14 cellular contexts compared by ENCODE assay signal in the genomic region with DNA sequence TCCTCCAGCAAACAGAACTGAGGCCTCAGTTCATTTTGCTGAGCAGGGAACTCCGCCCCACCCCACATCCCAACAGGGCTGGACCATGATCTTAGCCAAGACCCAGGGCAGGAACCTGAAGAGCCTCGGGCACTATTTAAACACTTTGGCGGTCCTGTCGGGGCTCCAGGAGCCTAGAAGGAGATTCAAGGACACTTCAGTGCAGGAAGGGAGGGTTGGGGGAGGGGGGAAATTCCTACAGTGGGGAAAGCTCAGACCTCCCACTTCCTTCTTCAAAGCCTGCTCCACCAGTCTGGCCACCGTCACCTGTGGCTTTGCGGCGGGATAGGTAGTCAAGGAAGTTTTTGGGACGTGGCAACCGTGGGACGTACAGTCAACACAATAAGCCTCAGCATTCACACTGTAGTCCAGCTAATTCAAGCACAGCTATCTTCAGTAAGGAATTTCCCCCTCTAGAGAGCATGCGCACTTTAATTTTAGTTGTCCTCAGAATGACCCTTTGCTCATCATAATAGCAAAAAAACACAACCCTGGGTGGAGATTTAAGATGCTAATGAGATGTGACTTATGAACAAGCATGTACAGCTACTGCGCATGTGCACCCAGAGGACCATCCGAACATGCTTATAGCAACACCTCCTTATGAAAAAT. TPM values are rescaled to one million over a fixed set of nuclear protein-coding genes. Genes with fewer than 3 reads are reported as not detected.
A peak's percentile ranks its signal among the peaks of the same experiment; 100 is the strongest.
DNase-seq lines count a peak whose midpoint lies in the region; ATAC-seq, FAIRE-seq and TF ChIP-seq lines count a peak whose summit lies in the region.
"Had no signal": no experiment of that assay in that cellular context is flagged by ENCODE, and none has a peak within 500 bp of the region (broad histone marks: within the 10 kb centered on the region; RNA-seq: fewer than 3 reads in every experiment).

No MANE protein-coding gene starts in this region.

- ATAC-seq in A549 (no peak), K562 (no peak), left ventricle myocardium superior (peak; percentile 76), T-cell (replicated peaks in 1 of 4) (no peak), HG02970 (IDR thresholded peaks at IDR 0.05; ENCODE audit: low FRiP score, unreplicated experiment) (no peak), HG02642 (IDR thresholded peaks at IDR 0.05; ENCODE audit: poor library complexity, unreplicated experiment) (no peak)
- no peak for ATAC-seq in activated CD4-positive, alpha-beta T cell treated with anti-CD3 and anti-CD28 coated beads for 36 hours

- no peaks in the 10 kb centered on the region for H3K9me1 ChIP-seq in K562 (ENCODE audit: control insufficient read depth, insufficient read depth, low read length)

- H3K4me3 ChIP-seq in A549, result no peak overlapping the region
- H3K4me3 ChIP-seq in K562, result no peak overlapping the region

- CTCF ChIA-PET in A549 (lab: Yijun Ruan, JAX) (interaction anchor here (0.8 to 1.7 kb wide), 2 partner anchors 10 to 21 kb away, joined by 3 to 6 read pairs; no protein-coding TSS in a partner anchor), K562 (lab: Yijun Ruan, JAX; ENCODE audit: low intra/inter-chr PET ratio) (no interaction called here), T-cell (lab: Charles Lee) (no interaction called here)
- CTCF ChIA-PET in activated CD4-positive, alpha-beta T cell treated with anti-CD3 and anti-CD28 coated beads for 36 hours (lab: Charles Lee), result interaction anchor here (0.6 kb wide), 1 partner anchor 313 kb away, joined by 3 read pairs; no protein-coding TSS in a partner anchor

- H3K4me3 Mint-ChIP-seq in progenitor cell of endocrine pancreas (ENCODE audit: low read depth), result no peak overlapping the region
- no peak overlapping the region for H3K4me3 Mint-ChIP-seq in T-cell
- no peak overlapping the region for H3K4me3 Mint-ChIP-seq in activated CD4-positive, alpha-beta T cell treated with anti-CD3 and anti-CD28 coated beads for 36 hours
- H3K4me3 Mint-ChIP-seq: activated B cell treated with CpG ODN at 0.5 μM for 24 hours had no signal

- H3K9me3 Mint-ChIP-seq in progenitor cell of endocrine pancreas (ENCODE audit: low read depth) (peaks cover 7% of the 10 kb centered on the region), T-cell (no peaks in the 10 kb centered on the region)
- H3K9me3 Mint-ChIP-seq in activated CD4-positive, alpha-beta T cell treated with anti-CD3 and anti-CD28 coated beads for 36 hours (ENCODE audit: low read depth), result no peaks in the 10 kb centered on the region

- DNase-seq in A549 (ENCODE audit: low read depth in 1 of 2, low spot score in 1 of 2) (no peak), K562 (ENCODE audit: extremely low read depth in 1 of 4, low spot score in 3 of 4) (no peak), left ventricle myocardium superior (no peak), progenitor cell of endocrine pancreas (ENCODE audit: low spot score, unreplicated experiment) (no peak), T-cell (no peak)
- DNase-seq in activated CD4-positive, alpha-beta T cell treated with anti-CD3 and anti-CD28 coated beads for 36 hours, result no peak
- DNase-seq: activated B cell treated with CpG ODN at 0.5 μM for 24 hours; NCI-H2171 treated with DMSO at 0.1 percent for 48 hours; stimulated activated CD4-positive, alpha-beta T cell treated with anti-CD3 and anti-CD28 coated beads, Interleukin-12 subunit alpha, Interleukin-12 subunit beta, amount 100 ng/mL, for 4 hours had no signal

- intact Hi-C loops in K562 (cut with micrococcal nuclease) (no loop called here), left ventricle myocardium superior (cut with micrococcal nuclease) (no loop called here)
- intact Hi-C loops in activated CD4-positive, alpha-beta T cell treated with anti-CD3 and anti-CD28 coated beads for 36 hours (cut with DNase I, micrococcal nuclease), result no loop called here

- H3K4me1 Mint-ChIP-seq in progenitor cell of endocrine pancreas (ENCODE audit: low read depth) (peaks cover 15% of the 10 kb centered on the region), T-cell (no peaks in the 10 kb centered on the region)
- no peaks in the 10 kb centered on the region for H3K4me1 Mint-ChIP-seq in activated CD4-positive, alpha-beta T cell treated with anti-CD3 and anti-CD28 coated beads for 36 hours
- H3K4me1 Mint-ChIP-seq: activated B cell treated with CpG ODN at 0.5 μM for 24 hours had no signal

- no peak for TF ChIP-seq POLR2A in A549 (IDR thresholded peaks at IDR 0.05; ENCODE audit: low read length)
- no peak for TF ChIP-seq POLR2A in K562 (conservative IDR thresholded peaks at IDR 0.05)

- TF ChIP-seq CTCF in A549 (IDR thresholded peaks at IDR 0.05), result no peak
- no peak for TF ChIP-seq CTCF in K562 (IDR thresholded peaks at IDR 0.05 in 2 of 3, conservative IDR thresholded peaks at IDR 0.05 in 1 of 3; ENCODE audit: insufficient read depth in 2 of 3, low read depth in 1 of 3, low read length in 3 of 3)
- TF ChIP-seq CTCF in progenitor cell of endocrine pancreas (IDR thresholded peaks at IDR 0.05; ENCODE audit: unreplicated experiment), result no peak

- no peaks in the 10 kb centered on the region for H3K36me3 ChIP-seq in K562 (ENCODE audit: control insufficient read depth, insufficient read depth, low read length)

- no peak overlapping the region for H3K4me2 ChIP-seq in A549
- no peak overlapping the region for H3K4me2 ChIP-seq in K562 (ENCODE audit: insufficient read depth, low read length)

- H3K27me3 Mint-ChIP-seq in progenitor cell of endocrine pancreas, result no peaks in the 10 kb centered on the region
- peaks cover 8 to 30% of the 10 kb centered on the region in 2 donors for H3K27me3 Mint-ChIP-seq in T-cell
- H3K27me3 Mint-ChIP-seq in activated CD4-positive, alpha-beta T cell treated with anti-CD3 and anti-CD28 coated beads for 36 hours, result no peaks in the 10 kb centered on the region

- BruUV-seq in K562 (replicated peaks; lab: Mats Ljungman, UMichigan), result no TSS peak

- H3K36me3 Mint-ChIP-seq in progenitor cell of endocrine pancreas (ENCODE audit: insufficient read depth) (no peaks in the 10 kb centered on the region), T-cell (no peaks in the 10 kb centered on the region)
- H3K36me3 Mint-ChIP-seq in activated CD4-positive, alpha-beta T cell treated with anti-CD3 and anti-CD28 coated beads for 36 hours (ENCODE audit: low read depth), result no peaks in the 10 kb centered on the region

- H2AFZ ChIP-seq in K562 (ENCODE audit: low read depth, low read length), result no peak overlapping the region

- no peaks in the 10 kb centered on the region for H3K27me3 ChIP-seq in K562 (ENCODE audit: control insufficient read depth in 2 of 2, insufficient read depth in 2 of 2, low read length in 2 of 2)

- no peak for TF ChIP-seq RAD21 in A549 (conservative IDR thresholded peaks at IDR 0.05 in 1 of 2, IDR thresholded peaks at IDR 0.05 in 1 of 2)
- no peak for TF ChIP-seq RAD21 in K562 (CRISPR knock-in tag; conservative IDR thresholded peaks at IDR 0.05 in 1 of 2, IDR thresholded peaks at IDR 0.05 in 1 of 2)

- H3K27ac ChIP-seq in A549 (peak overlapping the region; percentile 50 to 73; a peak in 4 of 6 replicates), K562 (ENCODE audit: extremely low read depth, low read depth, low read length) (no peak overlapping the region)
- H3K27ac ChIP-seq: RWPE1 had no signal

- no peaks in the 10 kb centered on the region for H4K20me1 ChIP-seq in K562 (replicated peaks; ENCODE audit: control insufficient read depth, insufficient read depth, low read length)

- no peaks in the 10 kb centered on the region for H3K79me2 ChIP-seq in K562 (ENCODE audit: control insufficient read depth, insufficient read depth, low read length)

- TF ChIP-seq EP300 in A549 (IDR thresholded peaks at IDR 0.05) (no peak), K562 (IDR thresholded peaks at IDR 0.05; ENCODE audit: low read length) (no peak)

- H3K9ac ChIP-seq in K562 (ENCODE audit: insufficient read depth in 1 of 2, low read depth in 2 of 2, low read length in 2 of 2), result no peak overlapping the region

- POLR2A ChIA-PET in A549 (lab: Yijun Ruan, JAX), result no interaction called here
- POLR2A ChIA-PET in K562 (lab: Yijun Ruan, JAX), result no interaction called here
- POLR2A ChIA-PET in T-cell (lab: Charles Lee), result no interaction called here
- POLR2A ChIA-PET in activated CD4-positive, alpha-beta T cell treated with anti-CD3 and anti-CD28 coated beads for 36 hours (lab: Charles Lee), result no interaction called here

- H3K4me1 ChIP-seq in A549 (peaks cover 18% of the 10 kb centered on the region), K562 (replicated peaks in 1 of 2; ENCODE audit: control insufficient read depth in 2 of 2, insufficient read depth in 2 of 2, low read length in 2 of 2) (no peaks in the 10 kb centered on the region)

- H3K9me3 ChIP-seq in A549, result no peaks in the 10 kb centered on the region
- H3K9me3 ChIP-seq in K562 (replicated peaks; ENCODE audit: control insufficient read depth, insufficient read depth, low read depth, low read length), result no peaks in the 10 kb centered on the region

- in situ Hi-C loops in K562 (cut with MboI), result loop anchor here (25.0 kb wide), 1 partner anchor 1060 kb away; the partner anchor contains the start of gene CDK20

- 85% methylated on average over 13 of the region's 13 CpGs for WGBS in A549 (ENCODE audit: missing lambda C conversion rate)
- WGBS in K562 (ENCODE audit: insufficient coverage, low coverage, missing lambda C conversion rate), result 24% methylated on average over 11 of the region's 13 CpGs

- H3K27ac Mint-ChIP-seq in progenitor cell of endocrine pancreas (peak overlapping the region; percentile 26), T-cell (no peak overlapping the region)
- H3K27ac Mint-ChIP-seq in activated CD4-positive, alpha-beta T cell treated with anti-CD3 and anti-CD28 coated beads for 36 hours, result no peak overlapping the region
- H3K27ac Mint-ChIP-seq: activated B cell treated with CpG ODN at 0.5 μM for 24 hours had no signal

- no peak for FAIRE-seq in A549 (lab: Jason Lieb, UNC)
- FAIRE-seq in K562 (lab: Jason Lieb, UNC), result no peak
- FAIRE-seq: A204.1, islet of Langerhans had no signal

RNA-seq across cellular contexts. Expression of gene S1PR3, which starts 30.9 kb away (rescaled TPM):
- 26.4 and 42.8 TPM in 2 replicates for polyA plus RNA-seq in A549 (2011; rRNA removed)
- 14.1 and 23.1 TPM in 2 replicates for polyA plus RNA-seq in A549 (2012; cell fraction: cytosol; rRNA removed)
- polyA plus RNA-seq in A549 (2012; cell fraction: nucleus; rRNA removed), result 14.2 and 16.9 TPM in 2 replicates
- 33.7 to 43.0 TPM (median 33.7 TPM) in 3 replicates for polyA plus RNA-seq in A549 (2017; fragmentation: RNase III; extraction: RNeasy Plus Mini Kit Qiagen cat#74134 plus additional on column Dnase treatment)
- polyA minus RNA-seq in A549 (2011; rRNA and poly(A)+ RNA removed), result 50.0 and 52.8 TPM in 2 replicates
- 2.3 and 3.4 TPM in 2 replicates for total RNA-seq in K562 (2011; cell fraction: chromatin; rRNA removed; ENCODE audit: low replicate concordance)
- 1.6 and 3.8 TPM in 2 replicates for total RNA-seq in K562 (2011; cell fraction: nucleolus; rRNA removed)
- 2.1 and 3.8 TPM in 2 replicates for total RNA-seq in K562 (2011; cell fraction: nucleoplasm; rRNA removed)
- 0.20 and 0.23 TPM in 2 replicates for total RNA-seq in K562 (2014; rRNA removed)
- 0.22 and 0.26 TPM in 2 replicates for total RNA-seq in K562 (2014; rRNA removed; fragmentation: Illumina TruSeq; extraction: Trizol)
- 0.26 and 0.29 TPM in 2 replicates for total RNA-seq in K562 (2015; rRNA removed; fragmentation: Illumina TruSeq; extraction: Trizol)
- 0.31 and 0.33 TPM in 2 replicates for total RNA-seq in K562 (2021)
- 0.38 and 2.0 TPM in 2 replicates for polyA plus RNA-seq in K562 (2011; rRNA removed)
- 0.44 and 2.0 TPM in 2 replicates for polyA plus RNA-seq in K562 (2011; cell fraction: cytosol; rRNA removed)
- polyA plus RNA-seq in K562 (2011; cell fraction: nucleus; rRNA removed), result 0.41 and 2.3 TPM in 2 replicates
- 0.37 and 0.39 TPM in 2 replicates for polyA plus RNA-seq in K562 (2012)
- polyA plus RNA-seq in K562 (2014; fragmentation: Illumina TruSeq; extraction: Trizol), result 0.31 and 0.43 TPM in 2 replicates
- under 1 TPM; 0.03 to 0.07 TPM for polyA plus RNA-seq in K562 (2014; fragmentation: Nextera tagmentation; extraction: Ambion mirVana)
- polyA plus RNA-seq in K562 (2014; rRNA removed), result 0.36 and 0.85 TPM in 2 replicates
- 0.33 and 3.3 TPM in 2 replicates for polyA minus RNA-seq in K562 (2011; rRNA and poly(A)+ RNA removed)
- 1.4 TPM in 1 of 2 replicates, not detected in the other for polyA minus RNA-seq in K562 (2011; cell fraction: cytosol; rRNA and poly(A)+ RNA removed)
- 0.22 and 1.9 TPM in 2 replicates for polyA minus RNA-seq in K562 (2011; cell fraction: nucleus; rRNA and poly(A)+ RNA removed)
- total RNA-seq in left ventricle myocardium superior, result 19.8 TPM
- total RNA-seq in progenitor cell of endocrine pancreas, result 1.6 and 1.7 TPM in 2 replicates
- total RNA-seq in T-cell, result under 1 TPM; 0.07 to 0.23 (median 0.12) TPM
- 1 to 10 TPM in 1 of 2 experiments, under 1 TPM in 1; 0.56 to 1.2 TPM for total RNA-seq in activated CD4-positive, alpha-beta T cell treated with anti-CD3 and anti-CD28 coated beads for 36 hours
- total RNA-seq: activated B cell treated with CpG ODN at 0.5 μM for 24 hours had no signal

Comparison
In these comparisons a context has a peak if more than half of its experiments do, and no peak if none do; other contexts are left out.
1. CTCF ChIA-PET loops: an anchor here in A549 (0.8 to 1.7 kb wide) and activated CD4-positive, alpha-beta T cell treated with anti-CD3 and anti-CD28 coated beads for 36 hours (0.6 kb wide); none called in K562 and T-cell.